1 cellular context compared by ENCODE assay signal in the genomic region with DNA sequence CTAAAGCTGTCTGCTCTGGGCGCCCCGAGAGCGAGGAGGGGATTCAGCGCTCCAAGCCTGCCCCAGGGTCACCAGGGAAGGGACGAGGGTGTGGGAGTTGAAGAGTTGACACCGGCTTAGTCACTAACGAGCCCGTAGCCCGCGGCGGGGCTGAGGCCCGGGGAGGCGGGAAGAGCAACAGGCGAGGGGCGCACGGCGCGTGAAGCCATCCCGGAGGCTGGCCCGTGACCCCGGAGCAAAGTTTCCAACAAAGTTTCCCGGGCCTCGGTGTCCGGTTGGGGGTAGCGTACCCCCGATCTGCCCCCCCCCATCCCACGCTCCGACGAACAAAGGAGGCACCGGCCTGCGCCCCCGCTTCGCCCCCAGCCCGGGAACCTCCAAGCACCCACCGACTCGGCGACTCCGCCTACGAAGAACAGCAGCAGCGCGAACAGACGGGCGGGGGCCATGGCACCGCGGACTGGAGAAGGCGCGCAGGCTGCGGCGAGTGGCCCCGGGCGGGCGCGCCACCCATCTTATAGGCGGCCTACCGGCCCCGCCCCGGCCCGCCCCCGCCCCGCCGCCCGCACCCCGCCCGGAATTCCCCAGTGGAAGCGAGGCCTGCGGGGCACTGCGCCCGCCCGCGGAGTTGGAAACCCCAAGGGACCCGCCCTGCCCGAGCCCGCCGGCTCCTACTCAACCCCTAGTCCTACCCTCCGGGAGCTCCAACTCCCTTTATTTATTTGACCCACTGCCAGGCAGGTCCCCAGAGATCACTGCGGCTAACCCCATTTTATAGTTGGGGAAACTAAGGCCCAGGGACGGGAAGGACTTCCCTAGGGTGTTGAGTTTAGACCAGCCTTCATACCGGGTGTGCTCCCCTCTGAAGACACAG.
TF ChIP-seq lines count a peak whose summit lies in the region.

A gene with protein sequence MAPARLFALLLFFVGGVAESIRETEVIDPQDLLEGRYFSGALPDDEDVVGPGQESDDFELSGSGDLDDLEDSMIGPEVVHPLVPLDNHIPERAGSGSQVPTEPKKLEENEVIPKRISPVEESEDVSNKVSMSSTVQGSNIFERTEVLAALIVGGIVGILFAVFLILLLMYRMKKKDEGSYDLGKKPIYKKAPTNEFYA (minus strand): TSS at position 489 of the 874 bp plus-strand sequence. CDS start 40 bp downstream, at position 449.

TF ChIP-seq in K562, 482 proteins besides CTCF, POLR2A, EP300 and RAD21 (continued from another document):
- TF ChIP-seq KDM5B (IDR thresholded peaks at IDR 0.05; ENCODE audit: insufficient replicate concordance, low read depth, low read length) (peak; percentile 98), CEBPG (CRISPR knock-in tag; IDR thresholded peaks at IDR 0.05) (no peak), CEBPG (tag; conservative IDR thresholded peaks at IDR 0.05 in 1 of 2, IDR thresholded peaks at IDR 0.05 in 1 of 2) (no peak), RBM25 (IDR thresholded peaks at IDR 0.05; ENCODE audit: low read depth, low read length, severe bottlenecking) (peak; percentile 62), ARID1B (IDR thresholded peaks at IDR 0.05) (peak; percentile 40), CREB3L1 (IDR thresholded peaks at IDR 0.05; ENCODE audit: borderline replicate concordance, low read depth) (no peak), COPS2 (conservative IDR thresholded peaks at IDR 0.05) (no peak), ARID2 (IDR thresholded peaks at IDR 0.05) (no peak), KDM1A (IDR thresholded peaks at IDR 0.05) (peak; percentile 54; a peak in 3 of 4 replicates), BRD4 (IDR thresholded peaks at IDR 0.05) (peak; percentile 71; the same call in 1 of the 2 replicates), KDM2B (CRISPR knock-in tag; IDR thresholded peaks at IDR 0.05) (peak; percentile 36; the same call in 1 of the 2 replicates), MBD2 (IDR thresholded peaks at IDR 0.05; ENCODE audit: borderline replicate concordance, low read depth) (0 out of 2 replicates have a peak, but pooled peaks have one; percentile 18), TAF7 (tag; IDR thresholded peaks at IDR 0.05) (peak; percentile 61), ATF1 (CRISPR knock-in tag; IDR thresholded peaks at IDR 0.05) (no peak), ATF1 (tag; IDR thresholded peaks at IDR 0.05) (peak; percentile 48), KAT7 (CRISPR knock-in tag; IDR thresholded peaks at IDR 0.05; ENCODE audit: borderline replicate concordance) (no peak), ZBTB9 (CRISPR knock-in tag; IDR thresholded peaks at IDR 0.05) (peak; percentile 52; the same call in 1 of the 2 replicates), PHF20 (IDR thresholded peaks at IDR 0.05; ENCODE audit: partially characterized antibody) (peak; percentile 58), SRSF1 (IDR thresholded peaks at IDR 0.05; ENCODE audit: low read depth, low read length) (no peak), BHLHE40 (IDR thresholded peaks at IDR 0.05; ENCODE audit: low read length) (0 out of 2 replicates have a peak, but pooled peaks have one; percentile 4), SAP30 (IDR thresholded peaks at IDR 0.05; ENCODE audit: borderline replicate concordance, insufficient read depth, low read depth, low read length, poor library complexity, severe bottlenecking) (no peak), CHD1 (IDR thresholded peaks at IDR 0.05; ENCODE audit: low read length) (peak; percentile 78), RBFOX2 (IDR thresholded peaks at IDR 0.05; ENCODE audit: low read depth, low read length) (peak; percentile 92), ZFX (CRISPR knock-in tag; IDR thresholded peaks at IDR 0.05) (peak; percentile 56), SMARCC2 (IDR thresholded peaks at IDR 0.05; ENCODE audit: low read depth) (0 out of 2 replicates have a peak, but pooled peaks have one; percentile 29), ZBTB7A (IDR thresholded peaks at IDR 0.05; ENCODE audit: borderline replicate concordance, control insufficient read depth, low read depth, low read length) (peak; percentile 84; the same call in 1 of the 2 replicates), SAFB (IDR thresholded peaks at IDR 0.05; ENCODE audit: borderline replicate concordance, low read depth, low read length) (no peak), E2F3 (CRISPR knock-in tag; IDR thresholded peaks at IDR 0.05) (peak; percentile 81), RB1 (IDR thresholded peaks at IDR 0.05; ENCODE audit: low read depth) (peak; percentile 77)
- TF ChIP-seq, protein P1, sequence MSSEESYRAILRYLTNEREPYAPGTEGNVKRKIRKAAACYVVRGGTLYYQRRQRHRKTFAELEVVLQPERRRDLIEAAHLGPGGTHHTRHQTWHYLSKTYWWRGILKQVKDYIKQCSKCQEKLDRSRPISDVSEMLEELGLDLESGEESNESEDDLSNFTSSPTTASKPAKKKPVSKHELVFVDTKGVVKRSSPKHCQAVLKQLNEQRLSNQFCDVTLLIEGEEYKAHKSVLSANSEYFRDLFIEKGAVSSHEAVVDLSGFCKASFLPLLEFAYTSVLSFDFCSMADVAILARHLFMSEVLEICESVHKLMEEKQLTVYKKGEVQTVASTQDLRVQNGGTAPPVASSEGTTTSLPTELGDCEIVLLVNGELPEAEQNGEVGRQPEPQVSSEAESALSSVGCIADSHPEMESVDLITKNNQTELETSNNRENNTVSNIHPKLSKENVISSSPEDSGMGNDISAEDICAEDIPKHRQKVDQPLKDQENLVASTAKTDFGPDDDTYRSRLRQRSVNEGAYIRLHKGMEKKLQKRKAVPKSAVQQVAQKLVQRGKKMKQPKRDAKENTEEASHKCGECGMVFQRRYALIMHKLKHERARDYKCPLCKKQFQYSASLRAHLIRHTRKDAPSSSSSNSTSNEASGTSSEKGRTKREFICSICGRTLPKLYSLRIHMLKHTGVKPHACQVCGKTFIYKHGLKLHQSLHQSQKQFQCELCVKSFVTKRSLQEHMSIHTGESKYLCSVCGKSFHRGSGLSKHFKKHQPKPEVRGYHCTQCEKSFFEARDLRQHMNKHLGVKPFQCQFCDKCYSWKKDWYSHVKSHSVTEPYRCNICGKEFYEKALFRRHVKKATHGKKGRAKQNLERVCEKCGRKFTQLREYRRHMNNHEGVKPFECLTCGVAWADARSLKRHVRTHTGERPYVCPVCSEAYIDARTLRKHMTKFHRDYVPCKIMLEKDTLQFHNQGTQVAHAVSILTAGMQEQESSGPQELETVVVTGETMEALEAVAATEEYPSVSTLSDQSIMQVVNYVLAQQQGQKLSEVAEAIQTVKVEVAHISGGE (CRISPR knock-in tag; IDR thresholded peaks at IDR 0.05): no peak; a peak in 1 of 6 replicates
- TF ChIP-seq, protein P2, sequence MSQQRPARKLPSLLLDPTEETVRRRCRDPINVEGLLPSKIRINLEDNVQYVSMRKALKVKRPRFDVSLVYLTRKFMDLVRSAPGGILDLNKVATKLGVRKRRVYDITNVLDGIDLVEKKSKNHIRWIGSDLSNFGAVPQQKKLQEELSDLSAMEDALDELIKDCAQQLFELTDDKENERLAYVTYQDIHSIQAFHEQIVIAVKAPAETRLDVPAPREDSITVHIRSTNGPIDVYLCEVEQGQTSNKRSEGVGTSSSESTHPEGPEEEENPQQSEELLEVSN (IDR thresholded peaks at IDR 0.05; ENCODE audit: borderline replicate concordance in 1 of 2, extremely low read depth in 1 of 2, insufficient read depth in 1 of 2, insufficient read length in 1 of 2, low read depth in 1 of 2, low read length in 1 of 2, poor library complexity in 1 of 2, severe bottlenecking in 1 of 2): peak; percentile 76 to 91
TF ChIP-seq in K562: peak in this region for 88.
